17 cellular contexts compared by ENCODE assay signal in the genomic region with DNA sequence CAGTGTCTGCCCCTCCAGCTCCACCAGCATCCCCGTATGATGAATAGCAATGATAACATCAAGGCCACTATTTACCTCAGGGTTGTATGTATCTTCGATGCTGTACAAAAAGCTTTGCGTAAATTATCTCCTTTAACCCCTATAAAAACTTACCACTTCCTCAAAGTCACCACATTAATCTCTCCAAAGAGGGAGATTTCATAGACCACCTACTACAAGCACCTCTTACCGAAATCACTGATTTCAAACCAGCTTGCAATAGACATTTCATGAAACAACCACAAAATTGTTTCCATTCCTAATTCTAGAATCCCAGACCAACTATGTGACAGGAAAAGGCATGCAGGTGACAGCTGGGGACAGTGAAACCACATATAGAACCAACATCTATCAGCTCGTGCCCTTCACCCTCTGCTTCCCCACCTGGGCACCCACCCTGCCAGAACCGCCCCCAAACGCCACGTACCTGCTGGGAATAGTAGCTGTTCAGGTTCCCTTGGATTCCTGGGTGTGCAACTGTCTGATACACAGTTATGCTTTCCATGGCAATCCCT. TPM values are rescaled to one million over a fixed set of nuclear protein-coding genes. Genes with fewer than 3 reads are reported as not detected.
"Had no signal": no experiment of that assay in that cellular context is flagged by ENCODE, and none has a peak within 500 bp of the region (broad histone marks: within the 10 kb centered on the region; RNA-seq: fewer than 3 reads in every experiment).

No MANE protein-coding gene starts in this region.

- ATAC-seq: gastrocnemius medialis; left lung; stimulated activated effector memory CD8-positive, alpha-beta T cell treated with anti-CD3 and anti-CD28 coated beads, Interleukin-12 subunit alpha, Interleukin-12 subunit beta, amount 100 ng/mL, for 72 hours had no signal

- H3K36me3 ChIP-seq: uterus had no signal

- H3K4me3 ChIP-seq: cardiac muscle cell, gastrocnemius medialis, heart left ventricle, left lung, sigmoid colon, thyroid gland, uterus had no signal

- DNase-seq: activated CD4-positive, alpha-beta T cell treated with anti-CD3 and anti-CD28 coated beads, Interleukin-2, amount 50 U/mL, for 48 hours; activated CD4-positive, CD25-positive, alpha-beta regulatory T cell treated with anti-CD3 and anti-CD28 coated beads, Interleukin-2, amount 50 U/mL, for 72 hours; activated naive CD8-positive, alpha-beta T cell treated with anti-CD3 and anti-CD28 coated beads for 36 hours; amniotic stem cell; erythroblast; gastrocnemius medialis; kidney; mammary epithelial cell; sigmoid colon; stimulated activated CD4-positive, alpha-beta T cell treated with anti-CD3 and anti-CD28 coated beads, Interleukin-4, amount 100 ng/mL, for 24 hours; thyroid gland; uterus had no signal

- H3K9me3 ChIP-seq: gastrocnemius medialis, heart left ventricle, left lung, sigmoid colon, thyroid gland, uterus had no signal

- H3K4me1 ChIP-seq: gastrocnemius medialis, left lung, sigmoid colon, thyroid gland, uterus had no signal

- H3K27ac ChIP-seq: cardiac muscle cell, gastrocnemius medialis, left lung, sigmoid colon, thyroid gland, uterus had no signal

- H3K27me3 ChIP-seq: cardiac muscle cell, gastrocnemius medialis, heart left ventricle, left lung, sigmoid colon, thyroid gland, uterus had no signal

RNA-seq across cellular contexts. Expression of gene MMP21, which starts 20.1 kb away (rescaled TPM):
- total RNA-seq: activated naive CD8-positive, alpha-beta T cell treated with anti-CD3 and anti-CD28 coated beads for 36 hours; cardiac muscle cell; gastrocnemius medialis; mammary epithelial cell; occipital lobe had no signal
